ENCODE assay signal across 22 cellular contexts in genomic region chr4:7368296-7368695, GRCh38.
"Had no signal": no experiment of that assay in that cellular context is flagged by ENCODE, and none has a peak within 500 bp of the region (broad histone marks: within the 10 kb centered on the region; RNA-seq: fewer than 3 reads in every experiment).

No MANE protein-coding gene starts in this region.

- H3K9me3 ChIP-seq: heart left ventricle, lower lobe of right lung, neutrophil, psoas muscle, right lobe of liver had no signal

- H3K4me1 Mint-ChIP-seq: memory B cell; stimulated activated naive B cell treated with anti-CD40 and anti-IgM and Interleukin-4, amounts not matched to agents 10 μg/mL and 1 μg/mL and 100 μg/mL, for 72 hours; stimulated activated naive CD8-positive, alpha-beta T cell treated with anti-CD3 and anti-CD28 coated beads, Interleukin-15, amount 100 ng/mL, for 72 hours had no signal

- H3K4me3 ChIP-seq: dorsolateral prefrontal cortex, heart left ventricle, lower lobe of right lung, psoas muscle, right lobe of liver had no signal

- DNase-seq: cortex of kidney; effector CD8-positive, alpha-beta T cell; foreskin melanocyte; hippocampal formation; kidney glomerular epithelial cell; lower lobe of right lung; midbrain; nephron progenitor cell; psoas muscle; retina; right lobe of liver; stimulated activated CD4-positive, alpha-beta T cell treated with anti-CD3 and anti-CD28 coated beads, Interleukin-2, amount 100 ng/mL, for 24 hours; stimulated activated CD4-positive, alpha-beta T cell treated with anti-CD3 and anti-CD28 coated beads, Interleukin-4, amount 100 ng/mL, for 4 hours; stimulated activated naive B cell treated with anti-CD40 and anti-IgM and Interleukin-4, amounts not matched to agents 10 μg/mL and 1 μg/mL and 100 μg/mL, for 72 hours; stimulated activated naive CD8-positive, alpha-beta T cell treated with anti-CD3 and anti-CD28 coated beads, Interleukin-15, amount 100 ng/mL, for 72 hours; trophoblast cell had no signal

- H3K27me3 ChIP-seq: right lobe of liver had no signal

- H3K36me3 Mint-ChIP-seq: memory B cell; stimulated activated naive B cell treated with anti-CD40 and anti-IgM and Interleukin-4, amounts not matched to agents 10 μg/mL and 1 μg/mL and 100 μg/mL, for 72 hours had no signal

- H3K27ac ChIP-seq: heart left ventricle, lower lobe of right lung, neutrophil, psoas muscle, right lobe of liver had no signal

- H3K27ac Mint-ChIP-seq: memory B cell; nephron progenitor cell; stimulated activated naive B cell treated with anti-CD40 and anti-IgM and Interleukin-4, amounts not matched to agents 10 μg/mL and 1 μg/mL and 100 μg/mL, for 72 hours; stimulated activated naive CD8-positive, alpha-beta T cell treated with anti-CD3 and anti-CD28 coated beads, Interleukin-15, amount 100 ng/mL, for 72 hours had no signal

- FAIRE-seq: urothelium cell line had no signal

- ATAC-seq: heart left ventricle; left lobe of liver; lower lobe of right lung; psoas muscle; right lobe of liver; stimulated activated naive B cell treated with anti-CD40 and anti-IgM and Interleukin-4, amounts not matched to agents 10 μg/mL and 1 μg/mL and 100 μg/mL, for 72 hours; stimulated activated naive CD8-positive, alpha-beta T cell treated with anti-CD3 and anti-CD28 coated beads, Interleukin-15, amount 100 ng/mL, for 72 hours had no signal

- H3K9me3 Mint-ChIP-seq: nephron progenitor cell had no signal

- H3K36me3 ChIP-seq: heart left ventricle, lower lobe of right lung, neutrophil, right lobe of liver had no signal

- H3K4me3 Mint-ChIP-seq: memory B cell; nephron progenitor cell; stimulated activated naive B cell treated with anti-CD40 and anti-IgM and Interleukin-4, amounts not matched to agents 10 μg/mL and 1 μg/mL and 100 μg/mL, for 72 hours; stimulated activated naive CD8-positive, alpha-beta T cell treated with anti-CD3 and anti-CD28 coated beads, Interleukin-15, amount 100 ng/mL, for 72 hours had no signal
